14 cellular contexts compared by ENCODE assay signal in the genomic region with DNA sequence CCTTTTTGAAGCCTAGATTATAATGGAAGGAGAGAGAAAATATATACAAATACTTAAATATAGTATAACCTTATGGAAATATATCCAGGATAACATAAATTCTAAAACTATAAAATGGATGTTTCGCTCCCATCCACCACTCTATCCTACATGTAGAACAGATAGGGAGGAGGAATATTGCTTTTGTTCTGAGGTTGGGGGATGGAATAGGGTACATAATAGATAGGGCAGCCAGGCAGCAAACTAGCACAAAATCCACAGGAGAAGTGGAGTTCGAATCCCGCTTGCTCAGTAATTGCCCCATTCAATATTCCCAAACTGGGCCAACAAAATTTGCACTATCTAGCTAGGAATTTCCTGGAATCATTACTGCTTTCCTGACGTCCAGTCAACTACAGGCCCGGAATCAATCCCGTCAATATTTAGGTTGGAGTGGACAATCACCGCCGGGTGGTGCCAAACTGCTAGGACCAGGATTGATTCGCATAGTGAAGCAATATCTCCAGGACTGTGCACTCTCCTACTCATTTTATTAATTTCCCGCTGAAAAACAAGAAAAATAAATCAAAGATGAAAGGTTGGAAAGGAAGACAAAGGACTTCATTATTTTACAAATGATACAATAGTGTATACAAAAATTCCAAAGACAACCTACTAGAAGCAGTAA. TPM values are rescaled to one million over a fixed set of nuclear protein-coding genes. Genes with fewer than 3 reads are reported as not detected.
A peak's percentile ranks its signal among the peaks of the same experiment; 100 is the strongest.
DNase-seq lines count a peak whose midpoint lies in the region; ATAC-seq, FAIRE-seq and TF ChIP-seq lines count a peak whose summit lies in the region.
"Had no signal": no experiment of that assay in that cellular context is flagged by ENCODE, and none has a peak within 500 bp of the region (broad histone marks: within the 10 kb centered on the region; RNA-seq: fewer than 3 reads in every experiment).

No MANE protein-coding gene starts in this region.

- peak; percentile 78 for ATAC-seq in RWPE2 (ENCODE audit: low read depth)

- H3K9me3 Mint-ChIP-seq in activated CD4-positive, alpha-beta T cell treated with anti-CD3 and anti-CD28 coated beads, Interleukin-2, amount 10 ng/mL, durations not matched to agents 7 days and 5 days = no peaks in the 10 kb centered on the region
- H3K9me3 Mint-ChIP-seq: activated T-cell treated with anti-CD3 and anti-CD28 coated beads, Interleukin-2, amount 50 U/mL, for 24 hours; naive B cell had no signal

- H3K4me1 ChIP-seq in RWPE2 (ENCODE audit: insufficient read depth, poor library complexity, severe bottlenecking) (no peaks in the 10 kb centered on the region), kidney (ENCODE audit: control insufficient read depth in 1 of 2, insufficient read depth in 1 of 2, low read depth in 1 of 2, low read length in 2 of 2) (peaks cover 0 to 4% of the 10 kb centered on the region in 2 donors)

- DNase-seq in HPDE6-E6E7 (ENCODE audit: extremely low spot score) = peak; percentile 29
- DNase-seq in RWPE2 (ENCODE audit: low spot score) = no peak
- peak; percentile 38 for DNase-seq in fibroblast of the aortic adventitia (ENCODE audit: low read depth)
- no peak for DNase-seq in retinal pigment epithelial cell (ENCODE audit: low read depth)
- DNase-seq in kidney = no peak
- DNase-seq in coronary artery (ENCODE audit: low spot score) = no peak
- no peak for DNase-seq in activated CD4-positive, alpha-beta T cell treated with anti-CD3 and anti-CD28 coated beads, Interleukin-2, amount 10 ng/mL, durations not matched to agents 7 days and 5 days
- DNase-seq in DMS 273 (lab: John Stamatoyannopoulos, UW; ENCODE audit: unreplicated experiment) = no peak
- DNase-seq: activated T-cell treated with anti-CD3 and anti-CD28 coated beads, Interleukin-2, amount 50 U/mL, for 24 hours; GF-D8; GOT3; head of caudate nucleus; naive B cell; NCI-H1105 had no signal

- H3K4me1 Mint-ChIP-seq in activated CD4-positive, alpha-beta T cell treated with anti-CD3 and anti-CD28 coated beads, Interleukin-2, amount 10 ng/mL, durations not matched to agents 7 days and 5 days = peaks cover 2% of the 10 kb centered on the region

- POLR2A ChIA-PET in activated CD4-positive, alpha-beta T cell treated with anti-CD3 and anti-CD28 coated beads, Interleukin-2, amount 10 ng/mL, durations not matched to agents 7 days and 5 days (lab: Charles Lee) = no interaction called here

- H3K4me3 ChIP-seq in RWPE2 (ENCODE audit: severe bottlenecking) (no peak overlapping the region), fibroblast of the aortic adventitia (ENCODE audit: low read depth, low read length) (no peak overlapping the region), retinal pigment epithelial cell (ENCODE audit: low read length) (no peak overlapping the region), kidney (ENCODE audit: low read length in 2 of 2) (no peak overlapping the region), coronary artery (no peak overlapping the region)

- TF ChIP-seq CTCF in RWPE2 (IDR thresholded peaks at IDR 0.05; ENCODE audit: poor library complexity, severe bottlenecking) (peak; percentile 67), fibroblast of the aortic adventitia (IDR thresholded peaks at IDR 0.05; ENCODE audit: insufficient read depth, low read length) (peak; percentile 40), retinal pigment epithelial cell (conservative IDR thresholded peaks at IDR 0.05; ENCODE audit: low read depth, low read length) (peak; percentile 20), kidney (IDR thresholded peaks at IDR 0.05; ENCODE audit: borderline replicate concordance, extremely low read depth, insufficient read depth) (no peak), coronary artery (IDR thresholded peaks at IDR 0.05) (no peak)

- no peak overlapping the region for H3K9ac ChIP-seq in kidney (ENCODE audit: low read length in 2 of 2)

- H3K27me3 ChIP-seq in RWPE2 (ENCODE audit: insufficient read depth, poor library complexity, severe bottlenecking) = no peaks in the 10 kb centered on the region

- FAIRE-seq in kidney (lab: Jason Lieb, UNC) = no peak

- H3K36me3 ChIP-seq in RWPE2 (ENCODE audit: low read depth) (no peaks in the 10 kb centered on the region), kidney (ENCODE audit: control insufficient read depth in 1 of 2, insufficient read depth in 2 of 2, low read length in 2 of 2) (no peaks in the 10 kb centered on the region)

- H3K27ac ChIP-seq in RWPE2 (ENCODE audit: poor library complexity, severe bottlenecking) (no peak overlapping the region), kidney (ENCODE audit: low read depth in 2 of 2, low read length in 2 of 2) (no peak overlapping the region), coronary artery (no peak overlapping the region)

- CTCF ChIA-PET in activated CD4-positive, alpha-beta T cell treated with anti-CD3 and anti-CD28 coated beads, Interleukin-2, amount 10 ng/mL, durations not matched to agents 7 days and 5 days (lab: Charles Lee) = no interaction called here

- H3K9me3 ChIP-seq in RWPE2 (ENCODE audit: severe bottlenecking) = no peaks in the 10 kb centered on the region
- H3K9me3 ChIP-seq in kidney (ENCODE audit: control insufficient read depth in 1 of 2, low read length in 2 of 2) = no peaks in the 10 kb centered on the region

- H3K36me3 Mint-ChIP-seq in activated CD4-positive, alpha-beta T cell treated with anti-CD3 and anti-CD28 coated beads, Interleukin-2, amount 10 ng/mL, durations not matched to agents 7 days and 5 days (ENCODE audit: low read depth) = no peaks in the 10 kb centered on the region
- H3K36me3 Mint-ChIP-seq: naive B cell had no signal

- intact Hi-C loops in kidney (cut with DNase I) = no loop called here

- H3K27me3 Mint-ChIP-seq in activated CD4-positive, alpha-beta T cell treated with anti-CD3 and anti-CD28 coated beads, Interleukin-2, amount 10 ng/mL, durations not matched to agents 7 days and 5 days = peaks cover 6% of the 10 kb centered on the region

- H3K4me3 Mint-ChIP-seq in activated CD4-positive, alpha-beta T cell treated with anti-CD3 and anti-CD28 coated beads, Interleukin-2, amount 10 ng/mL, durations not matched to agents 7 days and 5 days = no peak overlapping the region
- H3K4me3 Mint-ChIP-seq: activated T-cell treated with anti-CD3 and anti-CD28 coated beads, Interleukin-2, amount 50 U/mL, for 24 hours; naive B cell had no signal

- no peak overlapping the region for H3K27ac Mint-ChIP-seq in activated CD4-positive, alpha-beta T cell treated with anti-CD3 and anti-CD28 coated beads, Interleukin-2, amount 10 ng/mL, durations not matched to agents 7 days and 5 days
- H3K27ac Mint-ChIP-seq: activated T-cell treated with anti-CD3 and anti-CD28 coated beads, Interleukin-2, amount 50 U/mL, for 24 hours; naive B cell had no signal

RNA-seq across cellular contexts. Expression of gene PAPSS1, which starts 40.4 kb away (rescaled TPM):
- total RNA-seq in fibroblast of the aortic adventitia (ENCODE audit: low replicate concordance) (62.0 and 174 TPM in 2 replicates), kidney (47.7 TPM)
- 28.1 TPM for polyA plus RNA-seq in kidney (ENCODE audit: insufficient read depth, low read depth, low replicate concordance)
- 10 to 100 TPM; 17.5 to 19.6 TPM for total RNA-seq in activated CD4-positive, alpha-beta T cell treated with anti-CD3 and anti-CD28 coated beads, Interleukin-2, amount 10 ng/mL, durations not matched to agents 7 days and 5 days

Comparison
In these comparisons a context has a peak if more than half of its experiments do, and no peak if none do; other contexts are left out.
1. DNase-seq: peak in HPDE6-E6E7 (single experiment) and fibroblast of the aortic adventitia (single experiment); none in RWPE2 (single experiment), retinal pigment epithelial cell (single experiment), kidney (single experiment), coronary artery (single experiment), activated CD4-positive, alpha-beta T cell treated with anti-CD3 and anti-CD28 coated beads, Interleukin-2, amount 10 ng/mL, durations not matched to agents 7 days and 5 days (single experiment) and DMS 273 (single experiment).
2. CTCF ChIP-seq: peak in RWPE2 (single experiment), fibroblast of the aortic adventitia (single experiment) and retinal pigment epithelial cell (single experiment); none in kidney (single experiment) and coronary artery (single experiment).